In genomic region chr17:846901-847777, GRCh38 we compare ENCODE assay signal across 11 cellular contexts.
DNase-seq lines count a peak whose midpoint lies in the region; ATAC-seq and TF ChIP-seq lines count a peak whose summit lies in the region.
"Had no signal": no experiment of that assay in that cellular context is flagged by ENCODE, and none has a peak within 500 bp of the region (broad histone marks: within the 10 kb centered on the region; RNA-seq: fewer than 3 reads in every experiment).

No MANE protein-coding gene starts in this region.

- H3K27ac ChIP-seq in CD8-positive, alpha-beta T cell (ENCODE audit: low read depth, low read length), result no peak overlapping the region
- H3K27ac ChIP-seq in hepatocyte, result peak overlapping the region; percentile 74
- no peak overlapping the region for H3K27ac ChIP-seq in CD4-positive, alpha-beta T cell (ENCODE audit: low read depth, low read length)

- no peak overlapping the region for H2AFZ ChIP-seq in hepatocyte

- peaks cover 81% of the 10 kb centered on the region for H3K79me2 ChIP-seq in hepatocyte

- no peak overlapping the region for H3K27ac Mint-ChIP-seq in CD8-positive, alpha-beta T cell
- peak overlapping the region in 3 of 5 experiments; percentile 46 to 82 (median 63) for H3K27ac Mint-ChIP-seq in brain
- no peak overlapping the region for H3K27ac Mint-ChIP-seq in CD4-positive, alpha-beta T cell
- H3K27ac Mint-ChIP-seq: stimulated activated memory B cell treated with anti-CD40 and anti-IgM and Interleukin-4, amounts not matched to agents 10 μg/mL and 1 μg/mL and 100 μg/mL, for 72 hours had no signal

- no peaks in the 10 kb centered on the region for H3K36me3 Mint-ChIP-seq in CD8-positive, alpha-beta T cell
- peaks cover 42% of the 10 kb centered on the region for H3K36me3 Mint-ChIP-seq in brain
- no peaks in the 10 kb centered on the region for H3K36me3 Mint-ChIP-seq in CD4-positive, alpha-beta T cell (ENCODE audit: low read depth)
- H3K36me3 Mint-ChIP-seq: stimulated activated memory B cell treated with anti-CD40 and anti-IgM and Interleukin-4, amounts not matched to agents 10 μg/mL and 1 μg/mL and 100 μg/mL, for 72 hours had no signal

- no peaks in the 10 kb centered on the region for H3K9me3 Mint-ChIP-seq in CD8-positive, alpha-beta T cell
- peaks cover 0 to 19% (median 7%) of the 10 kb centered on the region in 5 experiments for H3K9me3 Mint-ChIP-seq in brain
- H3K9me3 Mint-ChIP-seq in CD4-positive, alpha-beta T cell, result no peaks in the 10 kb centered on the region
- H3K9me3 Mint-ChIP-seq: stimulated activated memory B cell treated with anti-CD40 and anti-IgM and Interleukin-4, amounts not matched to agents 10 μg/mL and 1 μg/mL and 100 μg/mL, for 72 hours had no signal

- H3K4me3 ChIP-seq in CD8-positive, alpha-beta T cell (ENCODE audit: low read depth, low read length), result no peak overlapping the region
- H3K4me3 ChIP-seq in hepatocyte, result no peak overlapping the region
- H3K4me3 ChIP-seq in retinal pigment epithelial cell (ENCODE audit: low read length), result peak overlapping the region; percentile 32

- H3K9me3 ChIP-seq in CD8-positive, alpha-beta T cell (ENCODE audit: low read length), result no peaks in the 10 kb centered on the region
- no peaks in the 10 kb centered on the region for H3K9me3 ChIP-seq in hepatocyte (ENCODE audit: low read depth)
- no peaks in the 10 kb centered on the region for H3K9me3 ChIP-seq in CD4-positive, alpha-beta T cell (ENCODE audit: control insufficient read depth, low read length)

- H3K9me2 ChIP-seq in hepatocyte (replicated peaks; ENCODE audit: insufficient read depth), result no peaks in the 10 kb centered on the region

- H3K4me2 ChIP-seq in hepatocyte, result peak overlapping the region; percentile 61

- H3K27me3 Mint-ChIP-seq in CD8-positive, alpha-beta T cell (ENCODE audit: low read depth), result peaks cover 34% of the 10 kb centered on the region
- no peaks in the 10 kb centered on the region for H3K27me3 Mint-ChIP-seq in brain
- peaks cover 57% of the 10 kb centered on the region for H3K27me3 Mint-ChIP-seq in CD4-positive, alpha-beta T cell

- no peak for TF ChIP-seq CTCF in CD8-positive, alpha-beta T cell (IDR thresholded peaks at IDR 0.05)
- TF ChIP-seq CTCF in brain (conservative IDR thresholded peaks at IDR 0.05) (no peak), hepatocyte (IDR thresholded peaks at IDR 0.05; ENCODE audit: poor library complexity) (no peak), retinal pigment epithelial cell (conservative IDR thresholded peaks at IDR 0.05; ENCODE audit: low read depth, low read length) (no peak)
- TF ChIP-seq CTCF in CD4-positive, alpha-beta T cell (IDR thresholded peaks at IDR 0.05), result no peak

- CTCF ChIA-PET in CD8-positive, alpha-beta T cell (lab: Charles Lee), result interaction anchor here (0.7 kb wide), 1 partner anchor 20 kb away, joined by 3 read pairs; no protein-coding TSS in a partner anchor
- CTCF ChIA-PET in CD4-positive, alpha-beta T cell (lab: Charles Lee), result no interaction called here

- peaks cover 12% of the 10 kb centered on the region for H4K20me1 ChIP-seq in hepatocyte (ENCODE audit: insufficient read depth, poor library complexity, severe bottlenecking)

- peaks cover 8% of the 10 kb centered on the region for H3K4me1 Mint-ChIP-seq in CD8-positive, alpha-beta T cell (ENCODE audit: low read depth)
- peaks cover 80% of the 10 kb centered on the region for H3K4me1 Mint-ChIP-seq in brain
- peaks cover 15% of the 10 kb centered on the region for H3K4me1 Mint-ChIP-seq in CD4-positive, alpha-beta T cell (ENCODE audit: low read depth)

- intact Hi-C loops in CD8-positive, alpha-beta T cell (cut with DNase I, micrococcal nuclease), result no loop called here
- intact Hi-C loops in CD4-positive, alpha-beta T cell (cut with DNase I, micrococcal nuclease), result no loop called here

- no peaks in the 10 kb centered on the region for H3K4me1 ChIP-seq in CD8-positive, alpha-beta T cell (ENCODE audit: insufficient read depth, low read length)
- H3K4me1 ChIP-seq in hepatocyte (ENCODE audit: insufficient read depth), result peaks cover 30% of the 10 kb centered on the region

- H3K4me3 Mint-ChIP-seq in CD8-positive, alpha-beta T cell, result peak overlapping the region; percentile 27
- no peak overlapping the region for H3K4me3 Mint-ChIP-seq in brain
- H3K4me3 Mint-ChIP-seq in CD4-positive, alpha-beta T cell, result no peak overlapping the region
- H3K4me3 Mint-ChIP-seq: stimulated activated memory B cell treated with anti-CD40 and anti-IgM and Interleukin-4, amounts not matched to agents 10 μg/mL and 1 μg/mL and 100 μg/mL, for 72 hours had no signal

- H3K27me3 ChIP-seq in CD8-positive, alpha-beta T cell (ENCODE audit: insufficient read depth, low read length), result no peaks in the 10 kb centered on the region
- no peaks in the 10 kb centered on the region for H3K27me3 ChIP-seq in hepatocyte
- peaks cover 35% of the 10 kb centered on the region for H3K27me3 ChIP-seq in CD4-positive, alpha-beta T cell (ENCODE audit: control insufficient read depth, insufficient read depth, low read length)

- POLR2A ChIA-PET in CD8-positive, alpha-beta T cell (lab: Charles Lee), result no interaction called here
- POLR2A ChIA-PET in CD4-positive, alpha-beta T cell (lab: Charles Lee), result no interaction called here

- ATAC-seq in CD8-positive, alpha-beta T cell, result no peak
- ATAC-seq in CD4-positive, alpha-beta T cell (ENCODE audit: poor library complexity), result no peak
- ATAC-seq: stimulated activated memory B cell treated with anti-CD40 and anti-IgM and Interleukin-4, amounts not matched to agents 10 μg/mL and 1 μg/mL and 100 μg/mL, for 72 hours had no signal

- H3K36me3 ChIP-seq in CD8-positive, alpha-beta T cell (ENCODE audit: insufficient read depth, low read length), result no peaks in the 10 kb centered on the region
- no peaks in the 10 kb centered on the region for H3K36me3 ChIP-seq in hepatocyte (replicated peaks; ENCODE audit: insufficient read depth, low read depth)

- DNase-seq in CD8-positive, alpha-beta T cell, result no peak
- DNase-seq in hepatocyte (ENCODE audit: low spot score) (no peak), retinal pigment epithelial cell (ENCODE audit: low read depth) (no peak), NCI-H446 treated with DMSO at 0.1 percent for 48 hours (lab: John Stamatoyannopoulos, UW) (no peak), ureter (ENCODE audit: low spot score) (no peak), HPDE6-E6E7 (ENCODE audit: extremely low spot score) (no peak)
- no peak for DNase-seq in CD4-positive, alpha-beta T cell
- DNase-seq: activated CD4-positive, alpha-beta T cell treated with anti-CD3 and anti-CD28 coated beads for 48 hours; NCI-H187 treated with DMSO at 0.1 percent for 48 hours had no signal

- 59% methylated on average over 31 of the region's 31 CpGs for WGBS in hepatocyte (ENCODE audit: low lambda C conversion rate, missing lambda C conversion rate)

Comparison
In these comparisons a context has a peak if more than half of its experiments do, and no peak if none do; other contexts are left out.
1. H3K27ac Mint-ChIP-seq: peak in brain (3 of 5); none in CD8-positive, alpha-beta T cell (single experiment) and CD4-positive, alpha-beta T cell (single experiment).